In the genomic region with DNA sequence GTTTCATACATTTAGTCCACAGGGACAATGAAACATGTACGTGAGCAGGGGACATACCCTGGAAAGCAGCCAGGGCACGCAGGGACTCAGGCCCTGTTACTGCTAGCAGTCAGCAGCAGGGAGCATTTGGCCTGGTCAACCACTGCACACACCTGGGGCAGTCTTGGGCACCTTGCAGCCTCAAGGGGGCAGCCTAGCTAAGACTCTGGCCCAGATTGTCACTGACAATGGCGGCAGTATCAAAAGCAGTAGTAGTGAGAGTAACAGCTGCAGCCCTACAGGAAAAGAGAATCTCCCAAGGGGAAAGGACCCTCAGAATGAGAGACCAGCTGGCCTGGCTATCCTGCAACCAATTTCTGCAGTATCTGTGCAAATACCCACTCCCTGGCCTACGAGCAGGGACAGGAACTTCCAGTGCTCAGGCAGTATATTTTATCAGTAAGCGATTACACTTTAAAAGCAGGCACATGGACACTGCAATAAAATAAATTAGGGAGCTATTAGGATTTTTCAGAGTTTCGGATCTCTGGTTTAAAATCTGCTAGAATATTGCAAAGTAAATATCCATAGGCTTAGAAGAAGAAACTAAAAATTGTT, we compare ENCODE assay signal across 8 cellular contexts.
DNase-seq lines count a peak whose midpoint lies in the region; ATAC-seq, FAIRE-seq and TF ChIP-seq lines count a peak whose summit lies in the region.

No MANE protein-coding gene starts in this region.

- no peaks in the 10 kb centered on the region for H3K9me2 ChIP-seq in Loucy (replicated peaks; ENCODE audit: low read depth, low read length)

- peak; percentile 80 for FAIRE-seq in GM12892 (lab: Jason Lieb, UNC)

- TF ChIP-seq POLR2A in GM12892 (IDR thresholded peaks at IDR 0.05; ENCODE audit: low read depth, low read length): no peak

- H3K4me1 Mint-ChIP-seq in T-helper 17 cell: no peaks in the 10 kb centered on the region

- no peaks in the 10 kb centered on the region for H3K27me3 Mint-ChIP-seq in T-helper 17 cell

- DNase-seq in GM12892 (ENCODE audit: insufficient read length): peak; percentile 9
- peak; percentile 48 for DNase-seq in HCEC 1CT
- DNase-seq in T-helper 17 cell: peak; percentile 25 to 49 (median 27)
- DNase-seq in astrocyte of the cerebellum (ENCODE audit: low read depth): no peak
- DNase-seq in iPS-NIHi7 (ENCODE audit: extremely low spot score): peak; percentile 89
- DNase-seq in stimulated activated CD4-positive, alpha-beta T cell treated with anti-CD3 and anti-CD28 coated beads, Interleukin-1b, Interleukin-23, amount 100 ng/mL, for 24 hours (ENCODE audit: low read depth in 4 of 4, low spot score in 1 of 4): peak; percentile 2 to 40 (median 32)
- DNase-seq in NCI-H2029 treated with DMSO at 0.1 percent for 48 hours (lab: John Stamatoyannopoulos, UW): no peak

- H3K4me3 ChIP-seq in Loucy (ENCODE audit: low read length, poor library complexity, severe bottlenecking): no peak overlapping the region
- no peak overlapping the region for H3K4me3 ChIP-seq in astrocyte of the cerebellum (ENCODE audit: low read depth, low read length)

- H3K4me1 ChIP-seq in Loucy (ENCODE audit: insufficient read depth, low read length, poor library complexity, severe bottlenecking): no peaks in the 10 kb centered on the region

- in situ Hi-C loops in astrocyte of the cerebellum (cut with HindIII; ENCODE audit: low sequenced_read_pairs): no loop called here

- no peaks in the 10 kb centered on the region for H4K20me1 ChIP-seq in Loucy (ENCODE audit: insufficient read depth, low read length, poor library complexity, severe bottlenecking)

- no peaks in the 10 kb centered on the region for H3F3A ChIP-seq in Loucy (ENCODE audit: low read depth)

- peak; percentile 91 for ATAC-seq in T-helper 17 cell

- H3K4me2 ChIP-seq in Loucy (ENCODE audit: low read depth, low read length, poor library complexity, severe bottlenecking): no peak overlapping the region

- TF ChIP-seq CTCF in Loucy (conservative IDR thresholded peaks at IDR 0.05; ENCODE audit: low read length) (peak; percentile 68), astrocyte of the cerebellum (IDR thresholded peaks at IDR 0.05; ENCODE audit: low read depth, low read length, missing control alignments) (peak; percentile 70)

- H3K4me3 Mint-ChIP-seq in T-helper 17 cell: no peak overlapping the region

- no peaks in the 10 kb centered on the region for H3K9me3 ChIP-seq in Loucy (ENCODE audit: insufficient read depth, low read depth, low read length)
- H3K9me3 ChIP-seq in T-helper 17 cell (ENCODE audit: control insufficient read depth, low read length, poor library complexity, severe bottlenecking): no peaks in the 10 kb centered on the region

- peak overlapping the region; percentile 49 for H3K27ac Mint-ChIP-seq in T-helper 17 cell

- no peaks in the 10 kb centered on the region for H3K27me3 ChIP-seq in Loucy (ENCODE audit: insufficient read depth, low read length, poor library complexity, severe bottlenecking)

- H3K36me3 Mint-ChIP-seq in T-helper 17 cell (ENCODE audit: low read depth): no peaks in the 10 kb centered on the region

- no peak overlapping the region for H3K9ac ChIP-seq in Loucy (ENCODE audit: low read depth, low read length, poor library complexity, severe bottlenecking)

- peak overlapping the region; percentile 58 for H2AFZ ChIP-seq in Loucy (ENCODE audit: low read length)

- no peaks in the 10 kb centered on the region for H3K79me2 ChIP-seq in Loucy (ENCODE audit: insufficient read depth, low read length)

- H3K36me3 ChIP-seq in Loucy (ENCODE audit: insufficient read depth, low read length): no peaks in the 10 kb centered on the region

Comparison
In these comparisons a context has a peak if more than half of its experiments do, and no peak if none do; other contexts are left out.
1. DNase-seq: peak in GM12892 (single experiment), HCEC 1CT (single experiment), T-helper 17 cell (3 of 3), iPS-NIHi7 (single experiment) and stimulated activated CD4-positive, alpha-beta T cell treated with anti-CD3 and anti-CD28 coated beads, Interleukin-1b, Interleukin-23, amount 100 ng/mL, for 24 hours (4 of 4); none in astrocyte of the cerebellum (single experiment) and NCI-H2029 treated with DMSO at 0.1 percent for 48 hours (single experiment).